Comparison of ENCODE assay signal across 8 cellular contexts in genomic region chr16:66588981-66589713, GRCh38. TPM values are rescaled to one million over a fixed set of nuclear protein-coding genes. Genes with fewer than 3 reads are reported as not detected.
DNase-seq lines count a peak whose midpoint lies in the region; ATAC-seq and TF ChIP-seq lines count a peak whose summit lies in the region.

No MANE protein-coding gene starts in this region.

- H3K4me3 ChIP-seq in CD4-positive, alpha-beta memory T cell (ENCODE audit: low read length in 2 of 2) = no peak overlapping the region
- H3K4me3 ChIP-seq in GM23248 (no peak overlapping the region), gastroesophageal sphincter (no peak overlapping the region), spleen (peak overlapping the region in 2 of 8 donors; percentile 5 to 16)

- no peaks in the 10 kb centered on the region for H3K79me2 ChIP-seq in GM23248 (ENCODE audit: insufficient read depth)

- peak overlapping the region; percentile 80 to 94 (median 87) for H3K4me3 Mint-ChIP-seq in CD4-positive, alpha-beta memory T cell
- H3K4me3 Mint-ChIP-seq in activated T-cell treated with anti-CD3 and anti-CD28 coated beads, Interleukin-2, amount 50 U/mL, for 24 hours = peak overlapping the region; percentile 68

- H3K36me3 Mint-ChIP-seq in CD4-positive, alpha-beta memory T cell = no peaks in the 10 kb centered on the region
- no peaks in the 10 kb centered on the region for H3K36me3 Mint-ChIP-seq in activated T-cell treated with anti-CD3 and anti-CD28 coated beads, Interleukin-2, amount 50 U/mL, for 24 hours (ENCODE audit: low read depth)

- no peaks in the 10 kb centered on the region for H3F3A ChIP-seq in GM23248 (ENCODE audit: insufficient read depth)

- H3K36me3 ChIP-seq in CD4-positive, alpha-beta memory T cell (ENCODE audit: insufficient read depth, low read length) = no peaks in the 10 kb centered on the region
- H3K36me3 ChIP-seq in GM23248 (ENCODE audit: low read depth) (no peaks in the 10 kb centered on the region), gastroesophageal sphincter (no peaks in the 10 kb centered on the region), spleen (no peaks in the 10 kb centered on the region)

- H3K27ac Mint-ChIP-seq in CD4-positive, alpha-beta memory T cell = peak overlapping the region; percentile 48 to 96 (median 77)
- peak overlapping the region; percentile 76 for H3K27ac Mint-ChIP-seq in activated T-cell treated with anti-CD3 and anti-CD28 coated beads, Interleukin-2, amount 50 U/mL, for 24 hours

- no peak overlapping the region for H3K9ac ChIP-seq in GM23248

- peaks cover 13 to 23% (median 19%) of the 10 kb centered on the region in 4 donors for H3K4me1 Mint-ChIP-seq in CD4-positive, alpha-beta memory T cell
- peaks cover 35% of the 10 kb centered on the region for H3K4me1 Mint-ChIP-seq in activated T-cell treated with anti-CD3 and anti-CD28 coated beads, Interleukin-2, amount 50 U/mL, for 24 hours (ENCODE audit: low read depth)

- H3K27me3 ChIP-seq in CD4-positive, alpha-beta memory T cell (ENCODE audit: insufficient read depth, low read length) = no peaks in the 10 kb centered on the region
- H3K27me3 ChIP-seq in GM23248 (replicated peaks; ENCODE audit: insufficient read depth) (no peaks in the 10 kb centered on the region), gastroesophageal sphincter (no peaks in the 10 kb centered on the region), spleen (replicated peaks in 1 of 7) (no peaks in the 10 kb centered on the region)

- DNase-seq in CD4-positive, alpha-beta memory T cell = peak; percentile 64 to 74 (median 70)
- DNase-seq in GM23248 (peak; percentile 42), NOMO-1 treated with DMSO at 0.1 percent for 48 hours (lab: John Stamatoyannopoulos, UW; ENCODE audit: unreplicated experiment) (peak; percentile 47), spleen (peak; percentile 92), NCI-H226 (no peak), omental fat pad (ENCODE audit: low spot score) (no peak)
- DNase-seq in activated T-cell treated with anti-CD3 and anti-CD28 coated beads, Interleukin-2, amount 50 U/mL, for 24 hours = peak; percentile 63

- POLR2A ChIA-PET in CD4-positive, alpha-beta memory T cell (lab: Charles Lee; ENCODE audit: partially characterized antibody) = interaction anchor here (0.6 to 2.7 kb wide), 19 partner anchors 9 to 191 kb away, joined by 3 to 39 read pairs (median 5); partner anchors contain the start of genes CKLF, CMTM2 and CMTM3

- CTCF ChIA-PET in CD4-positive, alpha-beta memory T cell (lab: Charles Lee; ENCODE audit: partially characterized antibody) = interaction anchor here (0.6 to 3.1 kb wide), 31 partner anchors 9 to 183 kb away, joined by 3 to 62 read pairs (median 5); partner anchors contain the start of genes CKLF and CMTM2

- intact Hi-C loops in CD4-positive, alpha-beta memory T cell (cut with micrococcal nuclease) = loop anchor here (1.0 to 5.0 kb wide), 7 partner anchors 15 to 183 kb away; partner anchors contain the start of genes CKLF, CMTM3 and TK2
- intact Hi-C loops in spleen (cut with DNase I; ENCODE audit: low total_unique reads) = no loop called here

- TF ChIP-seq EP300 in gastroesophageal sphincter (IDR thresholded peaks at IDR 0.05) = no peak

- no peak overlapping the region for H3K4me2 ChIP-seq in GM23248 (ENCODE audit: unreplicated experiment)

- no peak overlapping the region for H2AFZ ChIP-seq in GM23248

- ATAC-seq in gastroesophageal sphincter (peak; percentile 63), omental fat pad (ENCODE audit: low FRiP score) (no peak)

- H4K20me1 ChIP-seq in GM23248 (ENCODE audit: insufficient read depth) = no peaks in the 10 kb centered on the region

- no peaks in the 10 kb centered on the region for H3K9me3 ChIP-seq in CD4-positive, alpha-beta memory T cell (ENCODE audit: control insufficient read depth in 1 of 2, low read length in 2 of 2)
- H3K9me3 ChIP-seq in GM23248 (ENCODE audit: low read depth) (no peaks in the 10 kb centered on the region), gastroesophageal sphincter (peaks cover 0 to 5% (median 0%) of the 10 kb centered on the region in 3 donors), spleen (peaks cover 0 to 4% (median 0%) of the 10 kb centered on the region in 8 donors)

- H3K4me1 ChIP-seq in CD4-positive, alpha-beta memory T cell (ENCODE audit: insufficient read depth, low read length) = peaks cover 20% of the 10 kb centered on the region
- no peaks in the 10 kb centered on the region for H3K4me1 ChIP-seq in GM23248 (ENCODE audit: insufficient read depth)
- no peaks in the 10 kb centered on the region for H3K4me1 ChIP-seq in gastroesophageal sphincter
- peaks cover 0 to 64% (median 45%) of the 10 kb centered on the region in 6 donors for H3K4me1 ChIP-seq in spleen

- H3K27ac ChIP-seq in CD4-positive, alpha-beta memory T cell (ENCODE audit: low read depth, low read length) = no peak overlapping the region
- no peak overlapping the region for H3K27ac ChIP-seq in GM23248
- no peak overlapping the region for H3K27ac ChIP-seq in gastroesophageal sphincter
- peak overlapping the region in 3 of 8 donors; percentile 40 to 86 (median 75) for H3K27ac ChIP-seq in spleen

- TF ChIP-seq POLR2A in gastroesophageal sphincter (IDR thresholded peaks at IDR 0.05) = no peak
- no peak for TF ChIP-seq POLR2A in spleen (IDR thresholded peaks at IDR 0.05)

- TF ChIP-seq CTCF in gastroesophageal sphincter (IDR thresholded peaks at IDR 0.05) (peak in 3 of 4 experiments; percentile 31 to 54 (median 35)), spleen (IDR thresholded peaks at IDR 0.05 in 8 of 11, conservative IDR thresholded peaks at IDR 0.05 in 3 of 11) (peak; percentile 56 to 86 (median 79)), omental fat pad (IDR thresholded peaks at IDR 0.05) (no peak)

- in situ Hi-C loops in GM23248 (cut with MboI) = no loop called here

- no peaks in the 10 kb centered on the region for H3K9me2 ChIP-seq in GM23248 (ENCODE audit: insufficient read depth)

- WGBS in GM23248 (ENCODE audit: low coverage in 1 of 2, low lambda C conversion rate in 2 of 2, missing lambda C conversion rate in 2 of 2), 2 experiments = 94 to 97% methylated on average over 7 to 8 of the region's 8 CpGs
- 81 to 83% methylated on average over 1 to 2 of the region's 8 CpGs for WGBS in gastroesophageal sphincter (ENCODE audit: low coverage in 1 of 2), 2 donors
- WGBS in spleen, 5 donors = 74 to 85% (median 78%) methylated on average over 8 of the region's 8 CpGs

- no peaks in the 10 kb centered on the region for H3K27me3 Mint-ChIP-seq in CD4-positive, alpha-beta memory T cell
- no peaks in the 10 kb centered on the region for H3K27me3 Mint-ChIP-seq in activated T-cell treated with anti-CD3 and anti-CD28 coated beads, Interleukin-2, amount 50 U/mL, for 24 hours

- H3K9me3 Mint-ChIP-seq in CD4-positive, alpha-beta memory T cell = no peaks in the 10 kb centered on the region
- H3K9me3 Mint-ChIP-seq in activated T-cell treated with anti-CD3 and anti-CD28 coated beads, Interleukin-2, amount 50 U/mL, for 24 hours = no peaks in the 10 kb centered on the region

RNA-seq across cellular contexts. Expression of gene CMTM2, which starts 9.9 kb away (rescaled TPM):
- total RNA-seq in CD4-positive, alpha-beta memory T cell = under 1 TPM; 0.72 to 0.79 TPM
- not detected for polyA plus RNA-seq in CD4-positive, alpha-beta memory T cell
- total RNA-seq in GM23248 (2014; rRNA removed; shearing (Covaris generic)) = not detected in 2 replicates
- polyA plus RNA-seq in GM23248 (2016; fragmentation: Nextera tagmentation; extraction: Ambion mirVana) = not detected in 2 replicates
- total RNA-seq in gastroesophageal sphincter = not detected
- 10 to 100 TPM in 4 of 7 donors, 1 to 10 TPM in 3; 3.3 to 54.6 (median 12.1) TPM for total RNA-seq in spleen
- 1 to 10 TPM in 2 of 3 donors, under 1 TPM in 1; 0.70 to 8.7 (median 5.8) TPM for polyA plus RNA-seq in spleen
- total RNA-seq in omental fat pad = 1 to 10 TPM in 3 of 4 donors, not detected in 1; 1.1 to 5.7 (median 1.2) TPM

RNA-seq across cellular contexts. Expression of gene CMTM3, which starts 15.4 kb away (rescaled TPM):
- 10 to 100 TPM; 74.2 to 74.3 TPM for total RNA-seq in CD4-positive, alpha-beta memory T cell
- 100 to 1,000 TPM in 1 of 2 donors, 10 to 100 TPM in 1; 98.8 to 105 TPM for polyA plus RNA-seq in CD4-positive, alpha-beta memory T cell
- 21.9 and 32.6 TPM in 2 replicates for total RNA-seq in GM23248 (2014; rRNA removed; shearing (Covaris generic))
- polyA plus RNA-seq in GM23248 (2016; fragmentation: Nextera tagmentation; extraction: Ambion mirVana) (43.9 and 47.0 TPM in 2 replicates), spleen (10 to 100 TPM; 16.2 to 25.0 (median 23.4) TPM)
- total RNA-seq in gastroesophageal sphincter (10 to 100 TPM; 15.7 to 24.9 (median 19.3) TPM), spleen (10 to 100 TPM; 37.6 to 53.1 (median 41.9) TPM), omental fat pad (10 to 100 TPM; 28.9 to 53.4 (median 43.5) TPM)

RNA-seq across cellular contexts. Expression of gene CMTM1, which starts 22.9 kb away (rescaled TPM):
- total RNA-seq in CD4-positive, alpha-beta memory T cell = 10 to 100 TPM; 12.2 to 13.4 TPM
- 1 to 10 TPM in 1 of 2 donors, under 1 TPM in 1; 0.80 to 1.6 TPM for polyA plus RNA-seq in CD4-positive, alpha-beta memory T cell
- 2.1 and 3.1 TPM in 2 replicates for total RNA-seq in GM23248 (2014; rRNA removed; shearing (Covaris generic))
- 6.0 and 6.8 TPM in 2 replicates for polyA plus RNA-seq in GM23248 (2016; fragmentation: Nextera tagmentation; extraction: Ambion mirVana)
- total RNA-seq in gastroesophageal sphincter = under 1 TPM in 1 of 4 donors, not detected in 3; 0.89 TPM
- total RNA-seq in spleen = 10 to 100 TPM in 4 of 7 donors, 1 to 10 TPM in 3; 1.4 to 19.0 (median 10.7) TPM
- polyA plus RNA-seq in spleen = 1 to 10 TPM in 1 of 3 donors, under 1 TPM in 2; 0.15 to 1.3 (median 0.33) TPM
- total RNA-seq in omental fat pad = 1 to 10 TPM in 2 of 4 donors, under 1 TPM in 2; 0.93 to 1.1 (median 0.98) TPM

RNA-seq across cellular contexts. Expression of gene CKLF, which starts 36.8 kb away (rescaled TPM):
- 10 to 100 TPM; 71.0 to 76.6 TPM for total RNA-seq in CD4-positive, alpha-beta memory T cell
- 100 to 1,000 TPM; 154 to 173 TPM for polyA plus RNA-seq in CD4-positive, alpha-beta memory T cell
- total RNA-seq in GM23248 (2014; rRNA removed; shearing (Covaris generic)) = 64.2 and 130 TPM in 2 replicates
- polyA plus RNA-seq in GM23248 (2016; fragmentation: Nextera tagmentation; extraction: Ambion mirVana) = 107 and 108 TPM in 2 replicates
- 10 to 100 TPM; 13.1 to 31.5 (median 17.9) TPM for total RNA-seq in gastroesophageal sphincter
- total RNA-seq in spleen = 100 to 1,000 TPM in 3 of 7 donors, 10 to 100 TPM in 4; 65.5 to 132 (median 76.8) TPM
- 10 to 100 TPM; 61.9 to 76.2 (median 74.7) TPM for polyA plus RNA-seq in spleen
- total RNA-seq in omental fat pad = 10 to 100 TPM; 31.6 to 68.4 (median 49.2) TPM

RNA-seq across cellular contexts. Expression of gene TK2, which starts 39.2 kb away (rescaled TPM):
- total RNA-seq in CD4-positive, alpha-beta memory T cell = 10 to 100 TPM in 1 of 2 experiments, 1 to 10 TPM in 1; 9.0 to 10.2 TPM
- 1 to 10 TPM; 3.9 to 5.9 TPM for polyA plus RNA-seq in CD4-positive, alpha-beta memory T cell
- total RNA-seq in GM23248 (2014; rRNA removed; shearing (Covaris generic)) = 57.5 and 58.8 TPM in 2 replicates
- 27.9 and 28.2 TPM in 2 replicates for polyA plus RNA-seq in GM23248 (2016; fragmentation: Nextera tagmentation; extraction: Ambion mirVana)
- total RNA-seq in gastroesophageal sphincter = 10 to 100 TPM; 32.7 to 42.8 (median 37.0) TPM
- total RNA-seq in spleen = 10 to 100 TPM; 21.3 to 56.6 (median 40.1) TPM
- 10 to 100 TPM in 1 of 3 donors, 1 to 10 TPM in 2; 8.3 to 19.8 (median 9.2) TPM for polyA plus RNA-seq in spleen
- total RNA-seq in omental fat pad = 10 to 100 TPM; 39.9 to 69.7 (median 56.0) TPM

Comparison
In these comparisons a context has a peak if more than half of its experiments do, and no peak if none do; other contexts are left out.
1. DNase-seq: peak in CD4-positive, alpha-beta memory T cell (5 of 5), GM23248 (single experiment), NOMO-1 treated with DMSO at 0.1 percent for 48 hours (single experiment), activated T-cell treated with anti-CD3 and anti-CD28 coated beads, Interleukin-2, amount 50 U/mL, for 24 hours (single experiment) and spleen (single experiment); none in NCI-H226 (single experiment) and omental fat pad (single experiment).
2. CTCF ChIP-seq: peak in gastroesophageal sphincter (3 of 4) and spleen (11 of 11); none in omental fat pad (0 of 3).